ENCODE assay signal across 1 cellular context in genomic region chr16:66569131-66569530, GRCh38.
TF ChIP-seq lines count a peak whose summit lies in the region.

No MANE protein-coding gene starts in this region.

TF ChIP-seq in WTC11, 78 proteins besides CTCF, POLR2A, EP300 and RAD21 (continued from another document):
- TF ChIP-seq, protein P1, sequence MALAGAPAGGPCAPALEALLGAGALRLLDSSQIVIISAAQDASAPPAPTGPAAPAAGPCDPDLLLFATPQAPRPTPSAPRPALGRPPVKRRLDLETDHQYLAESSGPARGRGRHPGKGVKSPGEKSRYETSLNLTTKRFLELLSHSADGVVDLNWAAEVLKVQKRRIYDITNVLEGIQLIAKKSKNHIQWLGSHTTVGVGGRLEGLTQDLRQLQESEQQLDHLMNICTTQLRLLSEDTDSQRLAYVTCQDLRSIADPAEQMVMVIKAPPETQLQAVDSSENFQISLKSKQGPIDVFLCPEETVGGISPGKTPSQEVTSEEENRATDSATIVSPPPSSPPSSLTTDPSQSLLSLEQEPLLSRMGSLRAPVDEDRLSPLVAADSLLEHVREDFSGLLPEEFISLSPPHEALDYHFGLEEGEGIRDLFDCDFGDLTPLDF (CRISPR knock-in tag; IDR thresholded peaks at IDR 0.05) = no peak
- TF ChIP-seq ZBTB21 (CRISPR knock-in tag; IDR thresholded peaks at IDR 0.05; ENCODE audit: borderline replicate concordance) (no peak), SMAD4 (CRISPR knock-in tag; IDR thresholded peaks at IDR 0.05) (no peak), ZNF423 (CRISPR knock-in tag; IDR thresholded peaks at IDR 0.05) (no peak), HMGA2 (CRISPR knock-in tag; IDR thresholded peaks at IDR 0.05) (no peak), MYBL2 (CRISPR knock-in tag; IDR thresholded peaks at IDR 0.05) (no peak), PRRX2 (CRISPR knock-in tag; IDR thresholded peaks at IDR 0.05) (no peak)
